ENCODE assay signal across 24 cellular contexts in the genomic region with DNA sequence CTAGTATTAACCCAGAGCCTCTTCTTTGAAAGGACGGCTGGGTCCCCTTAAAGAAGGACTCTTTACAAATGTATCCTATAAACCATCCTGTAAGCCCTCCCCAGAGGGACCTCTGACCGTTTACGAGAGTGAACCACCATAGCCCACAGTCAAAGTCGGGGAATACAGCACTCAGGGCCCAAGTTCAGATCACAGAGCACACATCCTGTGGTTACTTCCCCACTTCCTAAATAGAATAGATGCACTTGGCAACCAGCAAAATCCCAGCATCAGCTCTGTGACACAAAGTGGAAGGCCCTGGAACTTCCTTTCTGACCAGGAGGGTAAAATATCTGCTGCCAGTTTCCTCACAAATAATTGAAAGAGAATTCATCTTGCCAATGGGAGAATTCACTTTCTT. TPM values are rescaled to one million over a fixed set of nuclear protein-coding genes. Genes with fewer than 3 reads are reported as not detected.
"Had no signal": no experiment of that assay in that cellular context is flagged by ENCODE, and none has a peak within 500 bp of the region (broad histone marks: within the 10 kb centered on the region; RNA-seq: fewer than 3 reads in every experiment).

No MANE protein-coding gene starts in this region.

- ATAC-seq: activated CD8-positive, alpha-beta memory T cell treated with anti-CD3 and anti-CD28 coated beads, Interleukin-2, amount 10 ng/mL, durations not matched to agents 7 days and 5 days; esophagus mucosa; gastrocnemius medialis; left lobe of liver; stimulated activated naive CD8-positive, alpha-beta T cell treated with anti-CD3 and anti-CD28 coated beads, Interleukin-15, Interleukin-2, amounts not matched to agents 100 U/mL and 50 U/mL, for 24 hours; WTC11 had no signal

- H3K4me1 ChIP-seq: gastrocnemius medialis, tibial artery had no signal

- H3K36me3 ChIP-seq: brain microvascular endothelial cell, gastrocnemius medialis, tibial artery had no signal

- H3K4me3 ChIP-seq: gastrocnemius medialis, lung, tibial artery had no signal

- H3K27me3 ChIP-seq: tibial artery had no signal

- H3K9me3 ChIP-seq: gastrocnemius medialis, tibial artery had no signal

- DNase-seq: activated CD4-positive, alpha-beta memory T cell treated with anti-CD3 and anti-CD28 coated beads for 36 hours; activated CD4-positive, alpha-beta T cell treated with anti-CD3 and anti-CD28 coated beads for 4 hours; activated CD8-positive, alpha-beta memory T cell treated with anti-CD3 and anti-CD28 coated beads, Interleukin-2, amount 10 ng/mL, durations not matched to agents 7 days and 5 days; activated naive CD4-positive, alpha-beta T cell treated with anti-CD3 and anti-CD28 coated beads for 36 hours; activated T-cell treated with anti-CD3 and anti-CD28 coated beads, Interleukin-2, amount 50 U/mL, for 24 hours; aorta; brain microvascular endothelial cell; cortex of kidney; effector CD4-positive, alpha-beta T cell; gastrocnemius medialis; kidney; midbrain; nephron progenitor cell; occipital lobe; stimulated activated CD4-positive, alpha-beta T cell treated with anti-CD3 and anti-CD28 coated beads, Interleukin-2, amount 100 ng/mL, for 24 hours; stimulated activated naive CD8-positive, alpha-beta T cell treated with anti-CD3 and anti-CD28 coated beads, Interleukin-15, Interleukin-2, amounts not matched to agents 100 U/mL and 50 U/mL, for 24 hours; substantia nigra; T1000; tibial artery had no signal

- H3K27ac ChIP-seq: brain microvascular endothelial cell, gastrocnemius medialis, tibial artery had no signal

RNA-seq across cellular contexts. Expression of gene IGFBPL1, which starts 6.8 kb away (rescaled TPM):
- total RNA-seq: activated CD4-positive, alpha-beta memory T cell treated with anti-CD3 and anti-CD28 coated beads for 36 hours; activated CD8-positive, alpha-beta memory T cell treated with anti-CD3 and anti-CD28 coated beads, Interleukin-2, amount 10 ng/mL, durations not matched to agents 7 days and 5 days; esophagus mucosa; gastrocnemius medialis; left lobe of liver; T-helper 1 cell treated with Interleukin-12 subunit alpha and Interleukin-12 subunit beta and Interleukin-4 antibody, amounts not matched to agents 30 ng/mL and 1 ng/mL, for 36 hours had no signal
